Comparison of ENCODE assay signal across 8 cellular contexts in genomic region chr2:199739413-199740110, GRCh38.
A peak's percentile ranks its signal among the peaks of the same experiment; 100 is the strongest.
DNase-seq lines count a peak whose midpoint lies in the region; ATAC-seq and TF ChIP-seq lines count a peak whose summit lies in the region.

No MANE protein-coding gene starts in this region.

- H3K27me3 ChIP-seq in cardiac muscle cell (peaks cover 57% of the 10 kb centered on the region), psoas muscle (ENCODE audit: insufficient read depth in 3 of 3, low read length in 2 of 3) (no peaks in the 10 kb centered on the region), uterus (no peaks in the 10 kb centered on the region)

- peaks cover 29% of the 10 kb centered on the region for H3K27me3 Mint-ChIP-seq in activated naive CD8-positive, alpha-beta T cell treated with anti-CD3 and anti-CD28 coated beads for 36 hours

- H3K27ac Mint-ChIP-seq in activated naive CD8-positive, alpha-beta T cell treated with anti-CD3 and anti-CD28 coated beads for 36 hours: no peak overlapping the region

- H3K4me1 ChIP-seq in cardiac muscle cell (ENCODE audit: low read depth) (peaks cover 5% of the 10 kb centered on the region), psoas muscle (no peaks in the 10 kb centered on the region), uterus (peaks cover 0 to 5% of the 10 kb centered on the region in 2 donors)

- DNase-seq in activated gamma-delta T cell treated with Interleukin-2 at 50 U/mL for 16 hours (peak; percentile 55), activated gamma-delta T cell (lab: John Stamatoyannopoulos, UW) (no peak), HT-29 (ENCODE audit: low spot score) (peak; percentile 57), SK-N-DZ (ENCODE audit: low spot score) (peak; percentile 62), cardiac muscle cell (ENCODE audit: low read depth in 1 of 2, low spot score in 1 of 2) (peak; percentile 69 to 82), psoas muscle (peak; percentile 51 to 79), uterus (peak; percentile 60 to 66)
- peak; percentile 42 for DNase-seq in activated naive CD8-positive, alpha-beta T cell treated with anti-CD3 and anti-CD28 coated beads for 36 hours

- H3K36me3 ChIP-seq in cardiac muscle cell (no peaks in the 10 kb centered on the region), psoas muscle (ENCODE audit: insufficient read depth in 1 of 2, low read depth in 1 of 2) (no peaks in the 10 kb centered on the region), uterus (no peaks in the 10 kb centered on the region)

- ATAC-seq in psoas muscle: peak; percentile 61 to 80 (median 68)

- 32 to 36% (median 32%) methylated on average over 15 of the region's 15 CpGs for WGBS in psoas muscle, 3 donors

- no peaks in the 10 kb centered on the region for H3K36me3 Mint-ChIP-seq in activated naive CD8-positive, alpha-beta T cell treated with anti-CD3 and anti-CD28 coated beads for 36 hours

- no peak overlapping the region for H3K4me3 ChIP-seq in cardiac muscle cell
- H3K4me3 ChIP-seq in psoas muscle: peak overlapping the region; percentile 25
- no peak overlapping the region for H3K4me3 ChIP-seq in uterus

- H3K27ac ChIP-seq in cardiac muscle cell: no peak overlapping the region
- H3K27ac ChIP-seq in psoas muscle: no peak overlapping the region
- H3K27ac ChIP-seq in uterus: no peak overlapping the region

- H3K9me3 Mint-ChIP-seq in activated naive CD8-positive, alpha-beta T cell treated with anti-CD3 and anti-CD28 coated beads for 36 hours: no peaks in the 10 kb centered on the region

- H3K4me1 Mint-ChIP-seq in activated naive CD8-positive, alpha-beta T cell treated with anti-CD3 and anti-CD28 coated beads for 36 hours: peaks cover 5% of the 10 kb centered on the region

- no peak overlapping the region for H3K4me3 Mint-ChIP-seq in activated naive CD8-positive, alpha-beta T cell treated with anti-CD3 and anti-CD28 coated beads for 36 hours

- TF ChIP-seq CTCF in cardiac muscle cell (IDR thresholded peaks at IDR 0.05; ENCODE audit: low read depth, low read length): peak; percentile 91
- TF ChIP-seq CTCF in psoas muscle (IDR thresholded peaks at IDR 0.05): peak; percentile 96
- peak; percentile 60 to 84 (median 70) for TF ChIP-seq CTCF in uterus (IDR thresholded peaks at IDR 0.05)

- no peaks in the 10 kb centered on the region for H3K9me3 ChIP-seq in cardiac muscle cell (ENCODE audit: low read depth)
- H3K9me3 ChIP-seq in psoas muscle: no peaks in the 10 kb centered on the region
- no peaks in the 10 kb centered on the region for H3K9me3 ChIP-seq in uterus

- no peak for TF ChIP-seq POLR2A in uterus (IDR thresholded peaks at IDR 0.05)

- intact Hi-C loops in psoas muscle (cut with DNase I): loop anchor here (2.0 to 10.0 kb wide), 4 partner anchors 35 to 1427 kb away; no protein-coding TSS in a partner anchor
- intact Hi-C loops in uterus (cut with DNase I; ENCODE audit: low total_unique reads): no loop called here
